ENCODE assay signal across 15 cellular contexts in the genomic region with DNA sequence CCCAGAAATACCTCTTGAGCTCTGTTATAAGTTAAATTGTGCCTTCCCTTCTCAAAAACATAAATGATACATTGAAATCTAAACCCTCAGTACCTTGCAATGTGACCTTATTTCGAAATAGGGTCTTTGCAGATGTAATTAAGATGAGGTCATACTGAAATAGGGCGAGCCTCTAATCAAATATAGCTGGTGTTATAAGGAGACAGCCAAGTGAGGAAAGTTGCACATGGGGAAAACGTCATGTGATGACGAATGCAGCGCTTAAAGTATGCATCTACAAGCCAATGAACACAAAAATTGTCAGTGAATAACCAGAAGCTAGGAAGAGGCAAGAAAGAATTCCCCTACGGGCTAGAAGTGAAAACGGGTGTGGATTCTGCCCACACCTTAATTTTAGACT.
"Had no signal": no experiment of that assay in that cellular context is flagged by ENCODE, and none has a peak within 500 bp of the region (broad histone marks: within the 10 kb centered on the region; RNA-seq: fewer than 3 reads in every experiment).

No MANE protein-coding gene starts in this region.

- H3K27me3 ChIP-seq: ascending aorta, gastrocnemius medialis, heart right ventricle had no signal

- FAIRE-seq: keratinocyte had no signal

- DNase-seq: activated CD4-positive, alpha-beta memory T cell treated with anti-CD3 and anti-CD28 coated beads for 36 hours; activated CD4-positive, alpha-beta T cell treated with anti-CD3 and anti-CD28 coated beads for 1 hour; activated naive CD8-positive, alpha-beta T cell treated with anti-CD3 and anti-CD28 coated beads, Interleukin-2, amount 10 ng/mL, durations not matched to agents 7 days and 5 days; activated T-cell treated with anti-CD3 and anti-CD28 coated beads, Interleukin-2, amount 50 U/mL, for 72 hours; central memory CD4-positive, alpha-beta T cell; effector memory CD8-positive, alpha-beta T cell; gastrocnemius medialis; heart right ventricle; left ventricle myocardium inferior; mesenchymal stem cell; stimulated activated CD4-positive, alpha-beta T cell treated with anti-CD3 and anti-CD28 coated beads, Interleukin-4, amount 100 ng/mL, for 1 hour; stimulated activated CD8-positive, alpha-beta memory T cell treated with anti-CD3 and anti-CD28 coated beads, Interleukin-4, amount 100 ng/mL, for 48 hours; T-helper 9 cell had no signal

- H3K36me3 ChIP-seq: ascending aorta, gastrocnemius medialis, heart right ventricle, left ventricle myocardium inferior had no signal

- H3K4me3 ChIP-seq: ascending aorta, gastrocnemius medialis, heart right ventricle, left ventricle myocardium inferior had no signal
